ENCODE assay signal across 19 cellular contexts in the genomic region with DNA sequence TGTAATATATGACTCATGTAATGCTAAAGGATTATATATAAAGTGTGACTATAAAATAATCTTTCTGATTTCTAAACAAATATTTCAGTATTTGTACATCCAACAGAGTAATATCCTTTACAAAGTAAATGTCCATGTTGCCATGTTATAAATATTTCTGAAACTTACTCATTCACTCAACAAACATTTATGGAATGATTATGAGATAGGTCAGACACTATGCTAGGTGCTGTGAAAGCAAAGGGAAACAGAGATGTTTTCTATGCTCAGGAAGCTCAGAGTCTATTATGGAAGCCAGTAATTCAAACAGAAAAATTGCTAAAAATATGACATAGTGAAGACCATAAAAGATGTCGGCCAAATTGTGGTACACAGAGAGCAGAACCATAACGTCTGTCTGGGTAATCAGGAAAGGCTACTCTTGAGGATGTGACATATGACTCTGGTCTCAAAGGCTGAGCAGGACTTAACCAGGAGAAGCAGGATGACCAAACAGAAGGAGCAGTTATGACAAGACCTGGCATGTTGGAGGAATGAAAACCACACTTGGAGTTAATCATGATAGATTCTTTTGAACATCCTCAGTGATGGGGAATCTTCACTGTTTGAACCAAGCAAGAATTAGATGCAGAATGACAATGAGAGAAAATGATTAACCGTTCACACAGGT. TPM values are rescaled to one million over a fixed set of nuclear protein-coding genes. Genes with fewer than 3 reads are reported as not detected.
DNase-seq lines count a peak whose midpoint lies in the region; ATAC-seq and TF ChIP-seq lines count a peak whose summit lies in the region.
"Had no signal": no experiment of that assay in that cellular context is flagged by ENCODE, and none has a peak within 500 bp of the region (broad histone marks: within the 10 kb centered on the region; RNA-seq: fewer than 3 reads in every experiment).

No MANE protein-coding gene starts in this region.

- WGBS in mammary epithelial cell (ENCODE audit: low coverage, missing lambda C conversion rate) = 54% methylated on average over 3 of the region's 3 CpGs

- peak overlapping the region; percentile 75 for H3K4me2 ChIP-seq in mammary epithelial cell (ENCODE audit: insufficient read depth, low read depth, low read length)
- H3K4me2 ChIP-seq: BLaER1 had no signal

- H3K27ac Mint-ChIP-seq in nephron progenitor cell = peak overlapping the region; percentile 70
- H3K27ac Mint-ChIP-seq: activated naive CD4-positive, alpha-beta T cell treated with anti-CD3 and anti-CD28 coated beads for 36 hours had no signal

- no peaks in the 10 kb centered on the region for H3K9me3 ChIP-seq in mammary epithelial cell (replicated peaks; ENCODE audit: insufficient read depth, low read length)
- H3K9me3 ChIP-seq: BLaER1, thoracic aorta had no signal

- no peaks in the 10 kb centered on the region for H3K36me3 Mint-ChIP-seq in nephron progenitor cell (ENCODE audit: low read depth)

- H2AFZ ChIP-seq in mammary epithelial cell (ENCODE audit: low read depth, low read length) = peak overlapping the region; percentile 49
- H2AFZ ChIP-seq: parathyroid adenoma had no signal

- TF ChIP-seq CTCF in mammary epithelial cell (conservative IDR thresholded peaks at IDR 0.05 in 1 of 2, IDR thresholded peaks at IDR 0.05 in 1 of 2; ENCODE audit: extremely low read depth in 1 of 2, insufficient read depth in 1 of 2, low read depth in 1 of 2, low read length in 2 of 2) (no peak), nephron progenitor cell (IDR thresholded peaks at IDR 0.05) (no peak)

- H3K4me3 Mint-ChIP-seq in nephron progenitor cell = no peak overlapping the region
- H3K4me3 Mint-ChIP-seq: activated naive CD4-positive, alpha-beta T cell treated with anti-CD3 and anti-CD28 coated beads for 36 hours had no signal

- DNase-seq in ELR (ENCODE audit: low read depth) = peak; percentile 56
- peak; percentile 16 for DNase-seq in M059J (ENCODE audit: low read depth)
- peak; percentile 91 for DNase-seq in mammary epithelial cell
- no peak for DNase-seq in nephron progenitor cell
- no peak for DNase-seq in G401 (ENCODE audit: low spot score)
- DNase-seq: activated naive CD4-positive, alpha-beta T cell treated with anti-CD3 and anti-CD28 coated beads for 36 hours; DMS79; effector memory CD4-positive, alpha-beta T cell; KBM-7; left ventricle myocardium superior; NCI-H1105 treated with DMSO at 0.1 percent for 48 hours; NK-92 treated with Interleukin-12 subunit alpha and Interleukin-12 subunit beta, amount 100 ng/mL, for 24 hours; Right ventricle myocardium superior; T-helper 2 cell had no signal

- H3K4me1 ChIP-seq in mammary epithelial cell (ENCODE audit: insufficient read depth, low read length) = peaks cover 48% of the 10 kb centered on the region

- dilution Hi-C loops in mammary epithelial cell (cut with HindIII; ENCODE audit: low sequenced_read_pairs) = loop anchor here (5.0 kb wide), 1 partner anchor 403 kb away; no protein-coding TSS in a partner anchor

- no peaks in the 10 kb centered on the region for H3K9me3 Mint-ChIP-seq in nephron progenitor cell
- H3K9me3 Mint-ChIP-seq: activated naive CD4-positive, alpha-beta T cell treated with anti-CD3 and anti-CD28 coated beads for 36 hours had no signal

- no peak for ATAC-seq in GM18867 (IDR thresholded peaks at IDR 0.05; ENCODE audit: unreplicated experiment)
- no peak for ATAC-seq in HG03045 (IDR thresholded peaks at IDR 0.05; ENCODE audit: unreplicated experiment)
- ATAC-seq: left ventricle myocardium superior had no signal

- H3K4me3 ChIP-seq in mammary epithelial cell (replicated peaks in 1 of 3; ENCODE audit: insufficient read depth in 1 of 3, low read depth in 2 of 3, low read length in 3 of 3) = peak overlapping the region in 1 of 3 experiments; percentile 26
- H3K4me3 ChIP-seq: BLaER1, thoracic aorta had no signal

- BruUV-seq in mammary epithelial cell (replicated peaks; lab: Mats Ljungman, UMichigan) = TSS peak; percentile 25

- H3K27me3 Mint-ChIP-seq in nephron progenitor cell (ENCODE audit: low read depth, poor library complexity) = peaks cover 3% of the 10 kb centered on the region

- intact Hi-C loops in mammary epithelial cell (cut with micrococcal nuclease) = loop anchor here (2.0 to 5.0 kb wide), 3 partner anchors 224 to 873 kb away; a partner anchor contains a TSS

- no peak overlapping the region for H3K9ac ChIP-seq in mammary epithelial cell (ENCODE audit: insufficient read depth, low read length)
- H3K9ac ChIP-seq: BLaER1, parathyroid adenoma had no signal

- CTCF ChIA-PET in mammary epithelial cell (lab: Charles Lee; ENCODE audit: low non-redundant PET) = interaction anchor here (0.6 kb wide), 1 partner anchor 401 kb away, joined by 3 read pairs; no protein-coding TSS in a partner anchor

- H3K79me2 ChIP-seq in mammary epithelial cell (ENCODE audit: insufficient read depth, low read length) = no peaks in the 10 kb centered on the region
- H3K79me2 ChIP-seq: parathyroid adenoma had no signal

- in situ Hi-C loops in mammary epithelial cell (cut with MboI; ENCODE audit: low sequenced_read_pairs in 2 of 2) = loop anchor here (10.0 to 25.0 kb wide), 2 partner anchors 400 to 403 kb away; no protein-coding TSS in a partner anchor
- in situ Hi-C loops in G401 (cut with HindIII; ENCODE audit: low sequenced_read_pairs) = no loop called here

- H3K36me3 ChIP-seq in mammary epithelial cell (ENCODE audit: insufficient read depth, low read length) = peaks cover under 1% of the 10 kb centered on the region

- peaks cover 14% of the 10 kb centered on the region for H3K4me1 Mint-ChIP-seq in nephron progenitor cell

- H3K27me3 ChIP-seq in mammary epithelial cell (ENCODE audit: insufficient read depth, low read length) = no peaks in the 10 kb centered on the region
- H3K27me3 ChIP-seq: BLaER1 had no signal

- H4K20me1 ChIP-seq in mammary epithelial cell (ENCODE audit: insufficient read depth, low read length) = no peaks in the 10 kb centered on the region
- H4K20me1 ChIP-seq: BLaER1 had no signal

- H3K27ac ChIP-seq in mammary epithelial cell (ENCODE audit: insufficient read depth, low read depth, low read length) = peak overlapping the region; percentile 84
- H3K27ac ChIP-seq: BLaER1, parathyroid adenoma, thoracic aorta had no signal

RNA-seq across cellular contexts. Expression of a gene that starts 39.0 kb away (rescaled TPM):
- 2.5 and 6.4 TPM in 2 replicates for total RNA-seq in M059J (2014; rRNA removed; shearing (Covaris generic))
- 1 to 10 TPM; 2.4 to 2.5 TPM for total RNA-seq in mammary epithelial cell
- 1.2 TPM for polyA plus RNA-seq in mammary epithelial cell
- polyA minus RNA-seq in mammary epithelial cell = 7.8 TPM
- 1.3 and 4.2 TPM in 2 replicates for total RNA-seq in G401 (2014; rRNA removed; shearing (Covaris generic))

Comparison
In these comparisons a context has a peak if more than half of its experiments do, and no peak if none do; other contexts are left out.
1. DNase-seq: peak in ELR (single experiment), M059J (single experiment) and mammary epithelial cell (single experiment); none in nephron progenitor cell (single experiment) and G401 (single experiment).